In genomic region chr3:30455840-30456239, GRCh38 we compare ENCODE assay signal across 20 cellular contexts.
DNase-seq lines count a peak whose midpoint lies in the region; ATAC-seq and TF ChIP-seq lines count a peak whose summit lies in the region.
"Had no signal": no experiment of that assay in that cellular context is flagged by ENCODE, and none has a peak within 500 bp of the region (broad histone marks: within the 10 kb centered on the region; RNA-seq: fewer than 3 reads in every experiment).

No MANE protein-coding gene starts in this region.

- intact Hi-C loops in PC-3 (cut with micrococcal nuclease), result no loop called here

- H3K4me1 ChIP-seq in Loucy (ENCODE audit: insufficient read depth, low read length, poor library complexity, severe bottlenecking), result peaks cover 9% of the 10 kb centered on the region
- H3K4me1 ChIP-seq in mesenchymal stem cell (ENCODE audit: control insufficient read depth, insufficient read depth, low read depth, low read length), result no peaks in the 10 kb centered on the region
- H3K4me1 ChIP-seq in PC-3 (ENCODE audit: insufficient read depth, low read length), result no peaks in the 10 kb centered on the region
- H3K4me1 ChIP-seq: pancreas had no signal

- peak overlapping the region; percentile 8 for H2BK5ac ChIP-seq in mesenchymal stem cell (ENCODE audit: low read depth, low read length, poor library complexity, severe bottlenecking)

- no peak overlapping the region for H2BK15ac ChIP-seq in mesenchymal stem cell (ENCODE audit: low read depth, poor library complexity, severe bottlenecking)

- no peak for ATAC-seq in GM21576 (IDR thresholded peaks at IDR 0.05; ENCODE audit: unreplicated experiment)
- no peak for ATAC-seq in PC-3
- ATAC-seq: activated T-cell treated with anti-CD3 and anti-CD28 coated beads, Interleukin-2, amount 50 U/mL, for 4 hours; T-helper 17 cell had no signal

- no peak overlapping the region for H3K4ac ChIP-seq in mesenchymal stem cell (ENCODE audit: low read depth in 1 of 2, low read length in 2 of 2)

- no peak overlapping the region for H2BK12ac ChIP-seq in mesenchymal stem cell (ENCODE audit: low read length in 2 of 2)

- H3K14ac ChIP-seq in mesenchymal stem cell (ENCODE audit: low read length in 2 of 2), result no peak overlapping the region

- no peak overlapping the region for H3K18ac ChIP-seq in mesenchymal stem cell (ENCODE audit: low read depth in 1 of 2, low read length in 2 of 2)

- WGBS in mesenchymal stem cell, result 92% methylated on average over 3 of the region's 3 CpGs

- H3K36me3 ChIP-seq in Loucy (ENCODE audit: insufficient read depth, low read length) (no peaks in the 10 kb centered on the region), mesenchymal stem cell (ENCODE audit: control insufficient read depth in 1 of 2, insufficient read depth in 2 of 2, low read depth in 1 of 2, low read length in 2 of 2) (no peaks in the 10 kb centered on the region), PC-3 (ENCODE audit: low read depth, low read length) (no peaks in the 10 kb centered on the region)
- H3K36me3 ChIP-seq: pancreas, WERI-Rb-1 had no signal

- H2AFZ ChIP-seq in Loucy (ENCODE audit: low read length) (no peak overlapping the region), mesenchymal stem cell (ENCODE audit: low read depth, low read length) (no peak overlapping the region), PC-3 (ENCODE audit: low read length) (no peak overlapping the region)

- peak; percentile 55 for DNase-seq in fibroblast of villous mesenchyme (ENCODE audit: low read depth)
- DNase-seq in mesenchymal stem cell, result no peak
- DNase-seq in stromal cell of bone marrow (ENCODE audit: low read depth), result peak; percentile 38
- no peak for DNase-seq in NCI-H2081 (lab: John Stamatoyannopoulos, UW)
- no peak for DNase-seq in PC-3
- no peak for DNase-seq in NCI-H526 treated with DMSO at 0.1 percent for 48 hours (lab: John Stamatoyannopoulos, UW)
- DNase-seq: activated CD4-positive, alpha-beta memory T cell treated with anti-CD3 and anti-CD28 coated beads, Interleukin-2, amount 10 ng/mL, durations not matched to agents 7 days and 5 days; activated naive CD8-positive, alpha-beta T cell treated with anti-CD3 and anti-CD28 coated beads for 36 hours; activated T-cell treated with anti-CD3 and anti-CD28 coated beads, Interleukin-2, amount 50 U/mL, for 4 hours; caudate nucleus; CD4-positive, alpha-beta T cell; effector CD4-positive, alpha-beta T cell; NCI-H1105; pancreas; small intestine; T-helper 17 cell; WERI-Rb-1 had no signal

- H3K9me2 ChIP-seq in Loucy (replicated peaks; ENCODE audit: low read depth, low read length) (no peaks in the 10 kb centered on the region), PC-3 (replicated peaks; ENCODE audit: low read length) (no peaks in the 10 kb centered on the region)

- no peaks in the 10 kb centered on the region for H3K27me3 ChIP-seq in Loucy (ENCODE audit: insufficient read depth, low read length, poor library complexity, severe bottlenecking)
- no peaks in the 10 kb centered on the region for H3K27me3 ChIP-seq in mesenchymal stem cell (ENCODE audit: control insufficient read depth in 1 of 2, insufficient read depth in 1 of 2, low read length in 2 of 2)
- H3K27me3 ChIP-seq in PC-3 (ENCODE audit: low read length), result no peaks in the 10 kb centered on the region
- H3K27me3 ChIP-seq: pancreas had no signal

- H3K4me3 ChIP-seq in Loucy (ENCODE audit: low read length, poor library complexity, severe bottlenecking) (no peak overlapping the region), fibroblast of villous mesenchyme (ENCODE audit: low read depth, low read length) (no peak overlapping the region), mesenchymal stem cell (ENCODE audit: insufficient read depth in 1 of 2, low read depth in 1 of 2, low read length in 2 of 2) (no peak overlapping the region), PC-3 (ENCODE audit: low read length) (no peak overlapping the region)
- H3K4me3 ChIP-seq: pancreas had no signal

- no peak overlapping the region for H3K9ac ChIP-seq in Loucy (ENCODE audit: low read depth, low read length, poor library complexity, severe bottlenecking)
- H3K9ac ChIP-seq in mesenchymal stem cell (ENCODE audit: low read length), result no peak overlapping the region
- H3K9ac ChIP-seq in PC-3 (ENCODE audit: low read length), result no peak overlapping the region
- H3K9ac ChIP-seq: KMS-11 had no signal

- no peak overlapping the region for H3K23ac ChIP-seq in mesenchymal stem cell (ENCODE audit: low read length in 2 of 2)

- no peak overlapping the region for H4K8ac ChIP-seq in mesenchymal stem cell (ENCODE audit: low read length)

- H3K79me2 ChIP-seq in Loucy (ENCODE audit: insufficient read depth, low read length) (no peaks in the 10 kb centered on the region), PC-3 (ENCODE audit: low read length) (no peaks in the 10 kb centered on the region)

- H3K79me1 ChIP-seq in mesenchymal stem cell (replicated peaks; ENCODE audit: low read length, poor library complexity, severe bottlenecking), result no peaks in the 10 kb centered on the region

- CTCF ChIA-PET in PC-3 (lab: Charles Lee), result interaction anchor here (0.7 kb wide), 1 partner anchor 688 kb away, joined by 5 read pairs; no protein-coding TSS in a partner anchor

- H3K4me2 ChIP-seq in Loucy (ENCODE audit: low read depth, low read length, poor library complexity, severe bottlenecking) (peak overlapping the region; percentile 28), mesenchymal stem cell (ENCODE audit: low read length, poor library complexity, severe bottlenecking) (no peak overlapping the region), PC-3 (ENCODE audit: low read length) (no peak overlapping the region)
- H3K4me2 ChIP-seq: KMS-11 had no signal

- H4K20me1 ChIP-seq in Loucy (ENCODE audit: insufficient read depth, low read length, poor library complexity, severe bottlenecking) (no peaks in the 10 kb centered on the region), PC-3 (ENCODE audit: low read length) (no peaks in the 10 kb centered on the region)

- H4K91ac ChIP-seq in mesenchymal stem cell (ENCODE audit: low read length), result no peak overlapping the region

- H2BK120ac ChIP-seq in mesenchymal stem cell (ENCODE audit: low read depth, low read length), result no peak overlapping the region

- POLR2A ChIA-PET in PC-3 (lab: Charles Lee; ENCODE audit: unreplicated experiment), result no interaction called here

- TF ChIP-seq CTCF in Loucy (conservative IDR thresholded peaks at IDR 0.05; ENCODE audit: low read length) (no peak), fibroblast of villous mesenchyme (IDR thresholded peaks at IDR 0.05; ENCODE audit: insufficient read depth, low read depth, low read length) (no peak), PC-3 (conservative IDR thresholded peaks at IDR 0.05; ENCODE audit: low read depth, low read length) (no peak)

- no peaks in the 10 kb centered on the region for H3F3A ChIP-seq in Loucy (ENCODE audit: low read depth)
- H3F3A ChIP-seq in PC-3 (ENCODE audit: low read length, unreplicated experiment), result no peaks in the 10 kb centered on the region

- no peak overlapping the region for H2AK5ac ChIP-seq in mesenchymal stem cell (ENCODE audit: low read length, severe bottlenecking)

- H3K9me3 ChIP-seq in Loucy (ENCODE audit: insufficient read depth, low read depth, low read length) (peaks cover 4% of the 10 kb centered on the region; the same call in 1 of the 2 replicates), mesenchymal stem cell (ENCODE audit: control insufficient read depth, low read length) (peaks cover 16% of the 10 kb centered on the region), PC-3 (ENCODE audit: low read length) (no peaks in the 10 kb centered on the region)
- H3K9me3 ChIP-seq: pancreas had no signal

- no peak overlapping the region for H3K27ac ChIP-seq in mesenchymal stem cell (ENCODE audit: low read length, poor library complexity, severe bottlenecking)
- H3K27ac ChIP-seq in PC-3 (ENCODE audit: low read length), result no peak overlapping the region
- H3K27ac ChIP-seq: KMS-11, pancreas, WERI-Rb-1 had no signal

- no TSS peak for BruUV-seq in PC-3 (replicated peaks; lab: Mats Ljungman, UMichigan)

Comparison
In these comparisons a context has a peak if more than half of its experiments do, and no peak if none do; other contexts are left out.
1. DNase-seq: peak in fibroblast of villous mesenchyme (single experiment) and stromal cell of bone marrow (single experiment); none in mesenchymal stem cell (single experiment), NCI-H2081 (0 of 2), PC-3 (single experiment) and NCI-H526 treated with DMSO at 0.1 percent for 48 hours (single experiment).